In the genomic region with DNA sequence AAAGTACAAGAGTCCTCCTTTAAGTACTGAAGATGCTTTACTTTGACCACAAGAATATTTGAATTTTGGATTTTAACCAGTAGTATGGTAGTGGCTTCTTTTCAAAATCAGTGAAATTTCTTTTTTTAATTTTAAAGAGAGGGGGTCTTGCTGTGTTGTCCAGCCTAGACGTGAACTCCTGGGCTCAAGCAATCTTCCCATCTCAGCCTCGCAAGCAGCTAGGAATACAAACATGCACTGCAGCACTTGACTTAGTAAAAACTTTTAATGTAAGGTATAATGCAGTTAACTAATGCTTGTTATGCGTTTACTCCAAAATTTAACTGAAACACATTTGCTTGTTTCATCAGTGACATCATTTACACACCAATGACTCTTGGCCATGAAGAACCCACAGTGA, we compare ENCODE assay signal across 17 cellular contexts. TPM values are rescaled to one million over a fixed set of nuclear protein-coding genes. Genes with fewer than 3 reads are reported as not detected.
DNase-seq lines count a peak whose midpoint lies in the region; ATAC-seq and TF ChIP-seq lines count a peak whose summit lies in the region.
"Had no signal": no experiment of that assay in that cellular context is flagged by ENCODE, and none has a peak within 500 bp of the region (broad histone marks: within the 10 kb centered on the region; RNA-seq: fewer than 3 reads in every experiment).

No MANE protein-coding gene starts in this region.

- H3K27me3 ChIP-seq in CD4-positive, CD25-positive, alpha-beta regulatory T cell (ENCODE audit: control insufficient read depth, insufficient read depth, low read length), result no peaks in the 10 kb centered on the region
- H3K27me3 ChIP-seq in CD4-positive, alpha-beta T cell (ENCODE audit: control insufficient read depth, insufficient read depth, low read length), result no peaks in the 10 kb centered on the region
- H3K27me3 ChIP-seq in heart left ventricle, result no peaks in the 10 kb centered on the region

- H3K27me3 Mint-ChIP-seq in CD4-positive, CD25-positive, alpha-beta regulatory T cell, result no peaks in the 10 kb centered on the region
- no peaks in the 10 kb centered on the region for H3K27me3 Mint-ChIP-seq in CD4-positive, alpha-beta T cell
- no peaks in the 10 kb centered on the region for H3K27me3 Mint-ChIP-seq in activated T-helper 17 cell treated with anti-CD3 and anti-CD28 coated beads, Interleukin-2, amount 50 U/mL, for 72 hours
- H3K27me3 Mint-ChIP-seq in glutamatergic neuron (ENCODE audit: unreplicated experiment) (no peaks in the 10 kb centered on the region), CD14-positive monocyte (ENCODE audit: low read depth in 3 of 3) (peaks cover 0 to 1% (median 0%) of the 10 kb centered on the region in 3 donors)
- H3K27me3 Mint-ChIP-seq: CD4-positive, alpha-beta memory T cell had no signal

- H3K9me3 Mint-ChIP-seq in CD4-positive, CD25-positive, alpha-beta regulatory T cell, result no peaks in the 10 kb centered on the region
- H3K9me3 Mint-ChIP-seq in CD4-positive, alpha-beta T cell, result no peaks in the 10 kb centered on the region
- no peaks in the 10 kb centered on the region for H3K9me3 Mint-ChIP-seq in activated T-helper 17 cell treated with anti-CD3 and anti-CD28 coated beads, Interleukin-2, amount 50 U/mL, for 72 hours
- H3K9me3 Mint-ChIP-seq in glutamatergic neuron (ENCODE audit: unreplicated experiment) (no peaks in the 10 kb centered on the region), CD14-positive monocyte (peaks cover 0 to 5% (median 0%) of the 10 kb centered on the region in 7 donors)
- H3K9me3 Mint-ChIP-seq: GM23338 had no signal

- no peak overlapping the region for H3K27ac ChIP-seq in CD4-positive, CD25-positive, alpha-beta regulatory T cell (ENCODE audit: insufficient read depth, low read length, poor library complexity, severe bottlenecking)
- no peak overlapping the region for H3K27ac ChIP-seq in CD4-positive, alpha-beta T cell (ENCODE audit: low read depth, low read length)
- H3K27ac ChIP-seq in HEK293 (ENCODE audit: extremely low read depth, low read depth, low read length), result no peak overlapping the region
- no peak overlapping the region for H3K27ac ChIP-seq in heart left ventricle

- CTCF ChIA-PET in CD4-positive, alpha-beta T cell (lab: Charles Lee), result no interaction called here
- CTCF ChIA-PET in HEK293 (lab: Yijun Ruan, JAX), result interaction anchor here (0.6 kb wide), 2 partner anchors 37 to 164 kb away, joined by 3 to 4 read pairs; no protein-coding TSS in a partner anchor

- no peak overlapping the region for H3K4me3 Mint-ChIP-seq in CD4-positive, CD25-positive, alpha-beta regulatory T cell
- peak overlapping the region; percentile 17 for H3K4me3 Mint-ChIP-seq in CD4-positive, alpha-beta T cell
- H3K4me3 Mint-ChIP-seq in activated T-helper 17 cell treated with anti-CD3 and anti-CD28 coated beads, Interleukin-2, amount 50 U/mL, for 72 hours, result no peak overlapping the region
- H3K4me3 Mint-ChIP-seq in glutamatergic neuron (ENCODE audit: unreplicated experiment), result no peak overlapping the region
- no peak overlapping the region for H3K4me3 Mint-ChIP-seq in CD14-positive monocyte
- H3K4me3 Mint-ChIP-seq: GM23338 had no signal

- peaks cover 63% of the 10 kb centered on the region for H3K4me1 ChIP-seq in CD4-positive, CD25-positive, alpha-beta regulatory T cell (ENCODE audit: control insufficient read depth, insufficient read depth, low read length, poor library complexity, severe bottlenecking)
- H3K4me1 ChIP-seq in HEK293 (ENCODE audit: control insufficient read depth, insufficient read depth, low read length) (peaks cover 8% of the 10 kb centered on the region; the same call in 1 of the 2 replicates), heart left ventricle (peaks cover 0 to 31% (median 11%) of the 10 kb centered on the region in 12 donors)

- intact Hi-C loops in CD4-positive, alpha-beta T cell (cut with DNase I, micrococcal nuclease), result no loop called here
- intact Hi-C loops in CD14-positive monocyte (cut with micrococcal nuclease), result no loop called here
- intact Hi-C loops in heart left ventricle (cut with DNase I), result no loop called here

- no peak for TF ChIP-seq POLR2A in heart left ventricle (IDR thresholded peaks at IDR 0.05)

- H3K4me3 ChIP-seq in CD4-positive, CD25-positive, alpha-beta regulatory T cell (ENCODE audit: low read depth, low read length), result no peak overlapping the region
- no peak overlapping the region for H3K4me3 ChIP-seq in HEK293 (ENCODE audit: low read depth, low read length)
- no peak overlapping the region for H3K4me3 ChIP-seq in heart left ventricle
- H3K4me3 ChIP-seq: GM12878, GM23338, HAP-1 had no signal

- no peak for DNase-seq in CD4-positive, CD25-positive, alpha-beta regulatory T cell
- no peak for DNase-seq in CD4-positive, alpha-beta T cell
- DNase-seq in glutamatergic neuron (no peak), CD14-positive monocyte (ENCODE audit: low spot score) (no peak), heart left ventricle (no peak)
- DNase-seq: C1 segment of cervical spinal cord; CD4-positive, alpha-beta memory T cell; COR-L47; DMS153; DND-41; GDM1 had no signal

- TF ChIP-seq CTCF in CD4-positive, alpha-beta T cell (IDR thresholded peaks at IDR 0.05), result no peak
- TF ChIP-seq CTCF in HEK293 (tag by site-specific recombination; IDR thresholded peaks at IDR 0.05) (no peak), glutamatergic neuron (IDR thresholded peaks at IDR 0.05; ENCODE audit: partially characterized antibody, unreplicated experiment) (no peak), CD14-positive monocyte (IDR thresholded peaks at IDR 0.05) (no peak), heart left ventricle (IDR thresholded peaks at IDR 0.05) (no peak)

- WGBS in heart left ventricle, 4 donors, result 95 to 100% (median 98%) methylated on average over 3 of the region's 3 CpGs

- H3K4me1 Mint-ChIP-seq in CD4-positive, CD25-positive, alpha-beta regulatory T cell, result peaks cover 25 to 97% (median 70%) of the 10 kb centered on the region in 4 donors
- H3K4me1 Mint-ChIP-seq in CD4-positive, alpha-beta T cell (ENCODE audit: low read depth), result peaks cover 89% of the 10 kb centered on the region
- peaks cover 44% of the 10 kb centered on the region for H3K4me1 Mint-ChIP-seq in activated T-helper 17 cell treated with anti-CD3 and anti-CD28 coated beads, Interleukin-2, amount 50 U/mL, for 72 hours
- H3K4me1 Mint-ChIP-seq in glutamatergic neuron (ENCODE audit: low read depth, unreplicated experiment) (no peaks in the 10 kb centered on the region), CD14-positive monocyte (peaks cover 37% of the 10 kb centered on the region)

- no peaks in the 10 kb centered on the region for H3K9me3 ChIP-seq in CD4-positive, CD25-positive, alpha-beta regulatory T cell (ENCODE audit: control insufficient read depth in 2 of 2, low read length in 2 of 2)
- H3K9me3 ChIP-seq in CD4-positive, alpha-beta T cell (ENCODE audit: control insufficient read depth, low read length), result no peaks in the 10 kb centered on the region
- no peaks in the 10 kb centered on the region for H3K9me3 ChIP-seq in HEK293 (ENCODE audit: control insufficient read depth, insufficient read depth, low read depth, low read length)
- no peaks in the 10 kb centered on the region for H3K9me3 ChIP-seq in heart left ventricle
- H3K9me3 ChIP-seq: HAP-1 had no signal

- peaks cover 15% of the 10 kb centered on the region for H3K36me3 Mint-ChIP-seq in CD4-positive, CD25-positive, alpha-beta regulatory T cell
- H3K36me3 Mint-ChIP-seq in CD4-positive, alpha-beta T cell (ENCODE audit: low read depth), result peaks cover 58% of the 10 kb centered on the region
- peaks cover 33% of the 10 kb centered on the region for H3K36me3 Mint-ChIP-seq in activated T-helper 17 cell treated with anti-CD3 and anti-CD28 coated beads, Interleukin-2, amount 50 U/mL, for 72 hours (ENCODE audit: low read depth)
- H3K36me3 Mint-ChIP-seq in glutamatergic neuron (ENCODE audit: unreplicated experiment), result no peaks in the 10 kb centered on the region
- peaks cover 10 to 27% of the 10 kb centered on the region in 2 donors for H3K36me3 Mint-ChIP-seq in CD14-positive monocyte

- POLR2A ChIA-PET in CD4-positive, alpha-beta T cell (lab: Charles Lee), result no interaction called here
- POLR2A ChIA-PET in HEK293 (lab: Yijun Ruan, JAX), result no interaction called here

- peaks cover 12% of the 10 kb centered on the region for H3K36me3 ChIP-seq in CD4-positive, CD25-positive, alpha-beta regulatory T cell (ENCODE audit: control insufficient read depth, insufficient read depth, low read length)
- no peaks in the 10 kb centered on the region for H3K36me3 ChIP-seq in HEK293 (ENCODE audit: control insufficient read depth in 2 of 2, insufficient read depth in 1 of 2, low read length in 2 of 2)
- no peaks in the 10 kb centered on the region for H3K36me3 ChIP-seq in heart left ventricle
- H3K36me3 ChIP-seq: HAP-1 had no signal

- H3K27ac Mint-ChIP-seq in CD4-positive, CD25-positive, alpha-beta regulatory T cell, result peak overlapping the region in 2 of 3 donors; percentile 5 to 81
- H3K27ac Mint-ChIP-seq in CD4-positive, alpha-beta T cell, result no peak overlapping the region
- peak overlapping the region; percentile 36 for H3K27ac Mint-ChIP-seq in activated T-helper 17 cell treated with anti-CD3 and anti-CD28 coated beads, Interleukin-2, amount 50 U/mL, for 72 hours
- H3K27ac Mint-ChIP-seq in glutamatergic neuron (ENCODE audit: unreplicated experiment), result no peak overlapping the region
- H3K27ac Mint-ChIP-seq in CD14-positive monocyte, result no peak overlapping the region
- H3K27ac Mint-ChIP-seq: GM23338 had no signal

- ATAC-seq in CD4-positive, CD25-positive, alpha-beta regulatory T cell (ENCODE audit: low read depth in 2 of 2), result no peak
- no peak for ATAC-seq in CD4-positive, alpha-beta T cell (ENCODE audit: poor library complexity)
- ATAC-seq in activated T-helper 17 cell treated with anti-CD3 and anti-CD28 coated beads, Interleukin-2, amount 50 U/mL, for 72 hours (replicated peaks), result no peak
- ATAC-seq in GM21528 (IDR thresholded peaks at IDR 0.05; ENCODE audit: low FRiP score, unreplicated experiment) (no peak), heart left ventricle (no peak)
- ATAC-seq: GM12878, GM23338 had no signal

RNA-seq across cellular contexts. Expression of gene EML4, which starts 49.6 kb away (rescaled TPM):
- 293 TPM for total RNA-seq in CD4-positive, CD25-positive, alpha-beta regulatory T cell
- polyA plus RNA-seq in CD4-positive, CD25-positive, alpha-beta regulatory T cell, result 10 to 100 TPM; 83.7 to 92.7 (median 89.7) TPM
- 100 to 1,000 TPM; 219 to 228 TPM for total RNA-seq in CD4-positive, alpha-beta T cell
- 10 to 100 TPM; 69.9 to 93.7 TPM for total RNA-seq in activated T-helper 17 cell treated with anti-CD3 and anti-CD28 coated beads, Interleukin-2, amount 50 U/mL, for 72 hours
- total RNA-seq in glutamatergic neuron (ENCODE audit: unreplicated experiment) (50.8 TPM), heart left ventricle (10 to 100 TPM in 2 of 9 donors, 1 to 10 TPM in 7; 3.5 to 32.8 (median 5.7) TPM)
- polyA plus RNA-seq in CD14-positive monocyte (10 to 100 TPM; 11.5 to 15.0 TPM), heart left ventricle (1 to 10 TPM; 2.3 to 3.7 TPM)

Comparison
In these comparisons a context has a peak if more than half of its experiments do, and no peak if none do; other contexts are left out.
1. H3K27ac Mint-ChIP-seq: peak in CD4-positive, CD25-positive, alpha-beta regulatory T cell (2 of 3) and activated T-helper 17 cell treated with anti-CD3 and anti-CD28 coated beads, Interleukin-2, amount 50 U/mL, for 72 hours (single experiment); none in CD4-positive, alpha-beta T cell (single experiment), glutamatergic neuron (single experiment) and CD14-positive monocyte (0 of 7).